13 cellular contexts compared by ENCODE assay signal in the genomic region with DNA sequence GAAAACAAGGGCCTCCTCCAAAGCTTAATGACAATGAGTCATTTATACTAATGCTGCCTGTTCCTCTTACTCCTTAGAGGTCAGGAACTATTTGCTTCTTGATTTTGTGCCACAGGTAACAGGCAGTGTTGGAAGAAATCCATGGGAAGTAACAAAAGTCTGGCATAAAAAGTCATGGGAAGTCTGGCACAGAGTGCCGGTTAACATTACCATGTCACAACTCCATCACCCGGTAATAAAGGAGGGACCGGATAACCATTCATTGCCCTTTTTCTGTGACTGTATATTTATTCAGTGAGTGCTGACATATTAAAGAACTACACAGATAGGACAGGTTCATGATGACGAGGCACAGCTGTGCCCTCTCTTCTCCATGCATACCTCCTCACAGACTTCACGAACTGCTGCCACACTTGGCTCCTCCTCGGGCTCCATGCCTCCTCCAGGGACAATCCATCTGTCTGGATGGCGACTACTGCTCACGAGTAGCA. TPM values are rescaled to one million over a fixed set of nuclear protein-coding genes. Genes with fewer than 3 reads are reported as not detected.
DNase-seq lines count a peak whose midpoint lies in the region; ATAC-seq and TF ChIP-seq lines count a peak whose summit lies in the region.
"Had no signal": no experiment of that assay in that cellular context is flagged by ENCODE, and none has a peak within 500 bp of the region (broad histone marks: within the 10 kb centered on the region; RNA-seq: fewer than 3 reads in every experiment).

No MANE protein-coding gene starts in this region.

- H3K79me2 ChIP-seq in GM23248 (ENCODE audit: insufficient read depth) (peaks cover 100% of the 10 kb centered on the region), PC-9 (ENCODE audit: low read depth) (peaks cover 53% of the 10 kb centered on the region), trophoblast cell (ENCODE audit: control insufficient read depth, insufficient read depth, low read length, poor library complexity) (no peaks in the 10 kb centered on the region)

- no peaks in the 10 kb centered on the region for H3K27me3 ChIP-seq in GM23248 (replicated peaks; ENCODE audit: insufficient read depth)
- no peaks in the 10 kb centered on the region for H3K27me3 ChIP-seq in ascending aorta
- no peaks in the 10 kb centered on the region for H3K27me3 ChIP-seq in heart right ventricle
- no peaks in the 10 kb centered on the region for H3K27me3 ChIP-seq in sigmoid colon
- no peaks in the 10 kb centered on the region for H3K27me3 ChIP-seq in PC-9 (ENCODE audit: insufficient read depth, low read depth)
- H3K27me3 ChIP-seq in trophoblast cell (ENCODE audit: insufficient read depth, low read length) = no peaks in the 10 kb centered on the region
- H3K27me3 ChIP-seq: Peyer's patch had no signal

- BruUV-seq in PC-9 (replicated peaks; lab: Mats Ljungman, UMichigan) = no TSS peak

- intact Hi-C loops in ascending aorta (cut with DNase I) = no loop called here
- intact Hi-C loops in heart right ventricle (cut with DNase I) = loop anchor here in 2 of 10 donors (5.0 kb wide), 1 partner anchor 51 kb away; a partner anchor contains a TSS
- intact Hi-C loops in sigmoid colon (cut with DNase I) = loop anchor here (2.0 kb wide), 1 partner anchor 51 kb away; a partner anchor contains a TSS
- intact Hi-C loops in PC-9 (cut with micrococcal nuclease; ENCODE audit: unreplicated experiment) = no loop called here

- H3K9me2 ChIP-seq in GM23248 (ENCODE audit: insufficient read depth) (no peaks in the 10 kb centered on the region), PC-9 (ENCODE audit: insufficient read depth) (no peaks in the 10 kb centered on the region)

- H4K12ac ChIP-seq in trophoblast cell (ENCODE audit: low read depth, low read length) = no peak overlapping the region

- no peak overlapping the region for H4K91ac ChIP-seq in trophoblast cell (ENCODE audit: low read depth, low read length)

- H4K20me1 ChIP-seq in GM23248 (ENCODE audit: insufficient read depth) = peaks cover 31% of the 10 kb centered on the region
- peaks cover 9% of the 10 kb centered on the region; the same call in 1 of the 2 replicates for H4K20me1 ChIP-seq in PC-9 (ENCODE audit: insufficient read depth)

- H3K79me1 ChIP-seq in trophoblast cell (ENCODE audit: low read length) = no peaks in the 10 kb centered on the region

- POLR2A ChIA-PET in PC-9 (lab: Charles Lee; ENCODE audit: unreplicated experiment) = no interaction called here

- H3K27ac ChIP-seq in GM23248 = no peak overlapping the region
- peak overlapping the region; percentile 28 to 53 for H3K27ac ChIP-seq in ascending aorta
- peak overlapping the region in 8 of 10 donors; percentile 21 to 69 (median 47) for H3K27ac ChIP-seq in heart right ventricle
- peak overlapping the region; percentile 8 to 69 (median 60) for H3K27ac ChIP-seq in sigmoid colon
- H3K27ac ChIP-seq in PC-9 = no peak overlapping the region
- H3K27ac ChIP-seq in trophoblast cell (ENCODE audit: low read depth, low read length) = no peak overlapping the region

- peak overlapping the region; percentile 8 for H3K4me2 ChIP-seq in GM23248 (ENCODE audit: unreplicated experiment)
- H3K4me2 ChIP-seq in PC-9 = no peak overlapping the region
- H3K4me2 ChIP-seq in trophoblast cell (ENCODE audit: low read length) = no peak overlapping the region

- no peak for TF ChIP-seq CTCF in ascending aorta (IDR thresholded peaks at IDR 0.05)
- TF ChIP-seq CTCF in heart right ventricle (IDR thresholded peaks at IDR 0.05) = no peak
- no peak for TF ChIP-seq CTCF in sigmoid colon (IDR thresholded peaks at IDR 0.05)
- no peak for TF ChIP-seq CTCF in PC-9 (conservative IDR thresholded peaks at IDR 0.05)

- H2AK5ac ChIP-seq in trophoblast cell (ENCODE audit: low read length) = no peak overlapping the region

- H3K4me1 Mint-ChIP-seq in stimulated activated memory B cell treated with anti-CD40 and anti-IgM and Interleukin-4, amounts not matched to agents 10 μg/mL and 1 μg/mL and 100 μg/mL, for 72 hours = peaks cover 64% of the 10 kb centered on the region

- no peak for TF ChIP-seq POLR2A in sigmoid colon (IDR thresholded peaks at IDR 0.05)

- no peak overlapping the region for H3K9ac ChIP-seq in GM23248
- H3K9ac ChIP-seq in trophoblast cell (ENCODE audit: low read length) = no peak overlapping the region

- H2BK120ac ChIP-seq in trophoblast cell (ENCODE audit: insufficient read depth, low read length, poor library complexity) = no peak overlapping the region

- no peak overlapping the region for H3K18ac ChIP-seq in trophoblast cell (ENCODE audit: low read length)

- H3K36me3 Mint-ChIP-seq in stimulated activated memory B cell treated with anti-CD40 and anti-IgM and Interleukin-4, amounts not matched to agents 10 μg/mL and 1 μg/mL and 100 μg/mL, for 72 hours = peaks cover 30% of the 10 kb centered on the region

- in situ Hi-C loops in GM23248 (cut with MboI) = no loop called here

- no peak overlapping the region for H3K4ac ChIP-seq in trophoblast cell (ENCODE audit: low read depth, low read length)

- CTCF ChIA-PET in PC-9 (lab: Charles Lee) = interaction anchor here (0.6 kb wide), 1 partner anchor 74 kb away, joined by 5 read pairs; no protein-coding TSS in a partner anchor

- no peak overlapping the region for H3K27ac Mint-ChIP-seq in stimulated activated memory B cell treated with anti-CD40 and anti-IgM and Interleukin-4, amounts not matched to agents 10 μg/mL and 1 μg/mL and 100 μg/mL, for 72 hours
- H3K27ac Mint-ChIP-seq: activated CD4-positive, alpha-beta T cell treated with anti-CD3 and anti-CD28 coated beads, Interleukin-2, amount 10 ng/mL, durations not matched to agents 24 days and 14 days; activated naive CD8-positive, alpha-beta T cell had no signal

- no peak overlapping the region for H2AFZ ChIP-seq in GM23248
- H2AFZ ChIP-seq in PC-9 = no peak overlapping the region
- no peak overlapping the region for H2AFZ ChIP-seq in trophoblast cell (ENCODE audit: insufficient read depth, low read length, poor library complexity)

- H3K4me1 ChIP-seq in GM23248 (ENCODE audit: insufficient read depth) = peaks cover 16% of the 10 kb centered on the region
- peaks cover 10 to 32% of the 10 kb centered on the region in 2 donors for H3K4me1 ChIP-seq in ascending aorta
- H3K4me1 ChIP-seq in heart right ventricle = peaks cover 16 to 98% (median 87%) of the 10 kb centered on the region in 9 donors
- H3K4me1 ChIP-seq in sigmoid colon = peaks cover 0 to 59% (median 56%) of the 10 kb centered on the region in 4 donors
- peaks cover 32% of the 10 kb centered on the region for H3K4me1 ChIP-seq in PC-9 (replicated peaks; ENCODE audit: insufficient read depth)
- H3K4me1 ChIP-seq in trophoblast cell (ENCODE audit: control insufficient read depth in 1 of 2, insufficient read depth in 2 of 2, low read length in 2 of 2) = no peaks in the 10 kb centered on the region

- H3F3A ChIP-seq in GM23248 (ENCODE audit: insufficient read depth) (peaks cover 11% of the 10 kb centered on the region; the same call in 1 of the 2 replicates), PC-9 (ENCODE audit: insufficient read depth, low read depth) (peaks cover 4% of the 10 kb centered on the region; the same call in 1 of the 2 replicates)

- H2BK12ac ChIP-seq in trophoblast cell (ENCODE audit: low read length) = no peak overlapping the region

- peak in 1 of 4 donors; percentile 68 for TF ChIP-seq EP300 in sigmoid colon (IDR thresholded peaks at IDR 0.05)

- no peak overlapping the region for H4K8ac ChIP-seq in trophoblast cell (ENCODE audit: low read depth, low read length)

- ATAC-seq in heart right ventricle = peak; percentile 31 to 77 (median 71)
- no peak for ATAC-seq in stimulated activated memory B cell treated with anti-CD40 and anti-IgM and Interleukin-4, amounts not matched to agents 10 μg/mL and 1 μg/mL and 100 μg/mL, for 72 hours

- H3K4me3 Mint-ChIP-seq in stimulated activated memory B cell treated with anti-CD40 and anti-IgM and Interleukin-4, amounts not matched to agents 10 μg/mL and 1 μg/mL and 100 μg/mL, for 72 hours = no peak overlapping the region
- H3K4me3 Mint-ChIP-seq: activated CD4-positive, alpha-beta T cell treated with anti-CD3 and anti-CD28 coated beads, Interleukin-2, amount 10 ng/mL, durations not matched to agents 24 days and 14 days; activated naive CD8-positive, alpha-beta T cell had no signal

- H3K4me3 ChIP-seq in GM23248 = no peak overlapping the region
- H3K4me3 ChIP-seq in ascending aorta = no peak overlapping the region
- no peak overlapping the region for H3K4me3 ChIP-seq in heart right ventricle
- H3K4me3 ChIP-seq in sigmoid colon = peak overlapping the region in 1 of 4 donors; percentile 8
- H3K4me3 ChIP-seq in PC-9 = no peak overlapping the region
- no peak overlapping the region for H3K4me3 ChIP-seq in trophoblast cell (ENCODE audit: low read depth, low read length)
- H3K4me3 ChIP-seq: Peyer's patch had no signal

- H3K27me3 Mint-ChIP-seq in stimulated activated memory B cell treated with anti-CD40 and anti-IgM and Interleukin-4, amounts not matched to agents 10 μg/mL and 1 μg/mL and 100 μg/mL, for 72 hours = no peaks in the 10 kb centered on the region
- H3K27me3 Mint-ChIP-seq: activated CD4-positive, alpha-beta T cell treated with anti-CD3 and anti-CD28 coated beads, Interleukin-2, amount 10 ng/mL, durations not matched to agents 24 days and 14 days; activated naive CD8-positive, alpha-beta T cell had no signal

- no peak overlapping the region for H2BK5ac ChIP-seq in trophoblast cell (ENCODE audit: low read depth, low read length, poor library complexity)

- 38 to 45% methylated on average over 8 of the region's 8 CpGs for WGBS in GM23248 (ENCODE audit: low coverage in 1 of 2, low lambda C conversion rate in 2 of 2, missing lambda C conversion rate in 2 of 2), 2 experiments
- WGBS in heart right ventricle, 2 donors = 24 to 35% methylated on average over 8 of the region's 8 CpGs
- 79 to 88% methylated on average over 8 of the region's 8 CpGs for WGBS in sigmoid colon, 2 donors
- WGBS in trophoblast cell (ENCODE audit: extremely low coverage, insufficient coverage, insufficient read length) = no CpG with 5 or more reads among the region's 8 CpGs

- no peak overlapping the region for H3K14ac ChIP-seq in trophoblast cell (ENCODE audit: low read length)

- no peak overlapping the region for H3K23ac ChIP-seq in trophoblast cell (ENCODE audit: low read length)

- no peaks in the 10 kb centered on the region for H3K36me3 ChIP-seq in GM23248 (ENCODE audit: low read depth)
- no peaks in the 10 kb centered on the region for H3K36me3 ChIP-seq in ascending aorta
- peaks cover 0 to 14% (median 0%) of the 10 kb centered on the region in 9 donors for H3K36me3 ChIP-seq in heart right ventricle
- H3K36me3 ChIP-seq in sigmoid colon = no peaks in the 10 kb centered on the region
- H3K36me3 ChIP-seq in PC-9 (ENCODE audit: low read depth) = no peaks in the 10 kb centered on the region; the same call in 1 of the 2 replicates
- H3K36me3 ChIP-seq in trophoblast cell (ENCODE audit: control insufficient read depth in 1 of 2, insufficient read depth in 2 of 2, low read length in 2 of 2) = no peaks in the 10 kb centered on the region

- H3K9me3 Mint-ChIP-seq in stimulated activated memory B cell treated with anti-CD40 and anti-IgM and Interleukin-4, amounts not matched to agents 10 μg/mL and 1 μg/mL and 100 μg/mL, for 72 hours = no peaks in the 10 kb centered on the region
- H3K9me3 Mint-ChIP-seq: activated CD4-positive, alpha-beta T cell treated with anti-CD3 and anti-CD28 coated beads, Interleukin-2, amount 10 ng/mL, durations not matched to agents 24 days and 14 days had no signal

- DNase-seq in GM23248 = peak; percentile 68
- no peak for DNase-seq in ascending aorta (ENCODE audit: low spot score in 2 of 2)
- DNase-seq in heart right ventricle = no peak
- peak; percentile 79 for DNase-seq in sigmoid colon
- no peak for DNase-seq in activated CD4-positive, alpha-beta T cell treated with anti-CD3 and anti-CD28 coated beads for 1 hour
- no peak for DNase-seq in PC-9
- DNase-seq in trophoblast cell = no peak
- DNase-seq: activated CD4-positive, alpha-beta T cell treated with anti-CD3 and anti-CD28 coated beads, Interleukin-2, amount 10 ng/mL, durations not matched to agents 24 days and 14 days; NCI-H2029; Peyer's patch; stimulated activated CD4-positive, alpha-beta T cell treated with anti-CD3 and anti-CD28 coated beads, Interleukin-4, amount 100 ng/mL, for 24 hours had no signal

- no peaks in the 10 kb centered on the region for H3K9me3 ChIP-seq in GM23248 (ENCODE audit: low read depth)
- H3K9me3 ChIP-seq in ascending aorta = no peaks in the 10 kb centered on the region
- no peaks in the 10 kb centered on the region for H3K9me3 ChIP-seq in heart right ventricle
- H3K9me3 ChIP-seq in sigmoid colon = no peaks in the 10 kb centered on the region
- no peaks in the 10 kb centered on the region for H3K9me3 ChIP-seq in PC-9 (ENCODE audit: insufficient read depth, low read depth)
- H3K9me3 ChIP-seq in trophoblast cell (ENCODE audit: insufficient read depth, low read depth, low read length) = no peaks in the 10 kb centered on the region
- H3K9me3 ChIP-seq: Peyer's patch had no signal

RNA-seq across cellular contexts. Expression of a gene that starts 50.9 kb away (rescaled TPM):
- 11.5 and 13.8 TPM in 2 replicates for total RNA-seq in GM23248 (2014; rRNA removed; shearing (Covaris generic))
- polyA plus RNA-seq in GM23248 (2016; fragmentation: Nextera tagmentation; extraction: Ambion mirVana) (8.1 and 8.9 TPM in 2 replicates), heart right ventricle (10 to 100 TPM in 1 of 2 donors, 1 to 10 TPM in 1; 9.3 to 20.9 TPM), sigmoid colon (10 to 100 TPM in 2 of 3 donors, 1 to 10 TPM in 1; 6.0 to 12.2 (median 10.8) TPM)
- total RNA-seq in ascending aorta (18.8 TPM), heart right ventricle (10 to 100 TPM; 41.9 to 67.1 (median 59.0) TPM), sigmoid colon (10 to 100 TPM; 31.4 to 45.7 (median 37.5) TPM), PC-9 (2021) (16.8 and 19.1 TPM in 2 replicates)
- polyA plus RNA-seq in trophoblast cell (2013) = 5.7 TPM in 2 replicates

Comparison
In these comparisons a context has a peak if more than half of its experiments do, and no peak if none do; other contexts are left out.
1. DNase-seq: peak in GM23248 (single experiment) and sigmoid colon (single experiment); none in ascending aorta (0 of 2), heart right ventricle (0 of 2), activated CD4-positive, alpha-beta T cell treated with anti-CD3 and anti-CD28 coated beads for 1 hour (single experiment), PC-9 (0 of 2) and trophoblast cell (0 of 2).
2. H3K27ac ChIP-seq: peak in ascending aorta (2 of 2), heart right ventricle (8 of 10) and sigmoid colon (4 of 4); none in GM23248 (single experiment), PC-9 (single experiment) and trophoblast cell (single experiment).